In the genomic region with DNA sequence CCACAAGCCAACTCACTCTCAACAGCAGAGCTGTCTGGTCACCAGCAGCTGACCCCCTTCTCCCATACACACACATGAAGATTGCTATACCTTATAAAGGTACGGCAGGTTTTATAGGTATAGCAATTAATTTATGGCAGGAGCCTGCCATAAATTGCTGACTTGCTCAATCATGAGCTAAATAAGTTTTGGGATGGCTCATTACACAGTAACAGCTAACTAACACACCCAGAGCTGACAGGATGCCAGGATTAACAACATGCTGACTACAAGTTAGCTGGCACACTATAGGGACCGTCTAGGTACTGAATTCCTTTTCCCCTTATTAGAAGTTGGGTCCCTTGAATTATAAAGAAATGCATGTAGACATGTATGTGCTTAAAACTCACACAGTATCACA, we compare ENCODE assay signal across 23 cellular contexts.
"Had no signal": no experiment of that assay in that cellular context is flagged by ENCODE, and none has a peak within 500 bp of the region (broad histone marks: within the 10 kb centered on the region; RNA-seq: fewer than 3 reads in every experiment).

No MANE protein-coding gene starts in this region.

- H3K27me3 ChIP-seq: dorsolateral prefrontal cortex, esophagus muscularis mucosa, tibial nerve, upper lobe of left lung, uterus had no signal

- FAIRE-seq: frontal cortex, keratinocyte had no signal

- ATAC-seq: left lobe of liver; right cardiac atrium; stimulated activated naive B cell treated with anti-CD40 and anti-IgM and Interleukin-4, amounts not matched to agents 10 μg/mL and 1 μg/mL and 100 μg/mL, for 72 hours had no signal

- DNase-seq: cerebellar nuclear complex; cortex of kidney; dorsolateral prefrontal cortex; effector CD4-positive, alpha-beta T cell; head of caudate nucleus; naive B cell; nucleus accumbens; right cardiac atrium; stimulated activated CD4-positive, alpha-beta T cell treated with anti-CD3 and anti-CD28 coated beads, Interleukin-15, amount 100 ng/mL, for 24 hours; stimulated activated CD4-positive, alpha-beta T cell treated with anti-CD3 and anti-CD28 coated beads, Interleukin-2, amount 100 ng/mL, for 48 hours; stimulated activated naive B cell treated with anti-CD40 and anti-IgM and Interleukin-4, amounts not matched to agents 10 μg/mL and 1 μg/mL and 100 μg/mL, for 72 hours; upper lobe of left lung; uterus had no signal

- H3K4me1 ChIP-seq: prostate gland, upper lobe of left lung, uterus had no signal

- H3K9me3 ChIP-seq: prostate gland had no signal

- H3K27ac ChIP-seq: epithelial cell of prostate, esophagus muscularis mucosa, prostate gland, skin epidermis, thoracic aorta, tibial nerve, upper lobe of left lung, uterus had no signal

- H3K4me3 ChIP-seq: esophagus muscularis mucosa, lung, prostate gland, skin epidermis, thoracic aorta, tibial nerve, upper lobe of left lung, uterus had no signal

- H3K36me3 ChIP-seq: prostate gland, thoracic aorta, upper lobe of left lung, uterus had no signal
